ENCODE assay signal across 14 cellular contexts in the genomic region with DNA sequence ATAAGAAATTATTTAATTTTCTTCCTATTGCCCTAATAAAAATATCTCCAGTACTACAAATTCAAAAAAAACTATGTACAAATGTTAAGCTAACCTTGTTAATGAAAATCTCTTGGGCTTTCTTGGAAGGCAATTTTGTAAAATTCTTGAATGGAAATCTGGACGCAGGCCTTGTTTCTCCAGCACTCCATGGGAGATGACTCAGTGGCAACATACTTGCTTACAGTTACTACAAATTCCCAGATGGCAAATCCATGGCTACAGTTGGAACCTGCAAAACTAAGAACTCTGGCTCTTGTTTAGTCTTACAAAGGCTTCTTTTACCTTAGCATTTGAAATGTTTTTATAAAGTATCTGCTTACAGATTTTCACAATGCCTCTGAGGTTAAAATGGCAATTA.
DNase-seq lines count a peak whose midpoint lies in the region; ATAC-seq and TF ChIP-seq lines count a peak whose summit lies in the region.
"Had no signal": no experiment of that assay in that cellular context is flagged by ENCODE, and none has a peak within 500 bp of the region (broad histone marks: within the 10 kb centered on the region; RNA-seq: fewer than 3 reads in every experiment).

No MANE protein-coding gene starts in this region.

- no peaks in the 10 kb centered on the region for H3K27me3 ChIP-seq in H7 (ENCODE audit: control insufficient read depth, insufficient read depth, low read length)
- H3K27me3 ChIP-seq: neural progenitor cell had no signal

- no peaks in the 10 kb centered on the region for H3K36me3 ChIP-seq in H7 (replicated peaks; ENCODE audit: control insufficient read depth, insufficient read depth, low read length)
- H3K36me3 ChIP-seq: neural progenitor cell had no signal

- no peak for TF ChIP-seq CTCF in epithelial cell of esophagus (IDR thresholded peaks at IDR 0.05; ENCODE audit: insufficient read depth, low read depth, low read length, missing control alignments)

- DNase-seq in AG08395 (ENCODE audit: low spot score) (peak; percentile 83), HCEC 1CT (peak; percentile 63), epithelial cell of esophagus (ENCODE audit: low read depth) (peak; percentile 8), inferior parietal cortex (ENCODE audit: extremely low spot score) (peak; percentile 49), H7 (no peak)
- DNase-seq: activated CD4-positive, CD25-positive, alpha-beta regulatory T cell treated with anti-CD3 and anti-CD28 coated beads, Interleukin-2, amount 50 U/mL, for 72 hours; activated CD8-positive, alpha-beta memory T cell treated with anti-CD3 and anti-CD28 coated beads, Interleukin-2, amount 10 ng/mL, durations not matched to agents 7 days and 5 days; GDM1; NCI-H187 treated with DMSO at 0.1 percent for 48 hours; NCI-H524 treated with DMSO at 0.1 percent for 48 hours had no signal

- H3K4me3 ChIP-seq in epithelial cell of esophagus (ENCODE audit: low read length) (no peak overlapping the region), H7 (ENCODE audit: insufficient read depth, low read depth, low read length) (no peak overlapping the region)
- H3K4me3 ChIP-seq: neural progenitor cell had no signal

- no peak for ATAC-seq in GM21367 (IDR thresholded peaks at IDR 0.05; ENCODE audit: unreplicated experiment)
- ATAC-seq in GM18870 (IDR thresholded peaks at IDR 0.05; ENCODE audit: unreplicated experiment) = no peak
- no peak for ATAC-seq in HG03280 (IDR thresholded peaks at IDR 0.05; ENCODE audit: unreplicated experiment)
- ATAC-seq: activated CD8-positive, alpha-beta memory T cell treated with anti-CD3 and anti-CD28 coated beads, Interleukin-2, amount 10 ng/mL, durations not matched to agents 7 days and 5 days had no signal
